Comparison of ENCODE assay signal across 1 cellular context in the genomic region with DNA sequence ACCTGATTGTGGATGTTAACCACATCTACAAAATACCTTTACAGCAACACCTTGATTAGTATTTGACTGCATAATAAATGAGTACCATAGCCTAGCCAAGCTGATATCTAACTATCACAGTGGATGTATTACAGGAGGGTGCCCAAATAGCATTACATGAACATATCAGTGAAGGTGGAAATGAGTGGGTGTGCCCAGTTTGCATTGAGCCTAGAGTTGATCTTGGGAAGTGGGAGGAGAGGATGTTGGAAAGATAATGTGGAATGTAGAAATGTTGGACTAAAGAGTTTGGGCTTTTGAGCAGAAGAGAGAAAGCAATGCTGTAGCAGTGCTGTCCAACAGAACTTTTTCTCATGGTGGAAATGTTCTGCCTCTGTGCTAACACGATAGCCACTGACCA.
TF ChIP-seq lines count a peak whose summit lies in the region.

No MANE protein-coding gene starts in this region.

TF ChIP-seq in K562, 482 proteins besides CTCF, POLR2A, EP300 and RAD21 (continued from another document):
- TF ChIP-seq, protein P1, sequence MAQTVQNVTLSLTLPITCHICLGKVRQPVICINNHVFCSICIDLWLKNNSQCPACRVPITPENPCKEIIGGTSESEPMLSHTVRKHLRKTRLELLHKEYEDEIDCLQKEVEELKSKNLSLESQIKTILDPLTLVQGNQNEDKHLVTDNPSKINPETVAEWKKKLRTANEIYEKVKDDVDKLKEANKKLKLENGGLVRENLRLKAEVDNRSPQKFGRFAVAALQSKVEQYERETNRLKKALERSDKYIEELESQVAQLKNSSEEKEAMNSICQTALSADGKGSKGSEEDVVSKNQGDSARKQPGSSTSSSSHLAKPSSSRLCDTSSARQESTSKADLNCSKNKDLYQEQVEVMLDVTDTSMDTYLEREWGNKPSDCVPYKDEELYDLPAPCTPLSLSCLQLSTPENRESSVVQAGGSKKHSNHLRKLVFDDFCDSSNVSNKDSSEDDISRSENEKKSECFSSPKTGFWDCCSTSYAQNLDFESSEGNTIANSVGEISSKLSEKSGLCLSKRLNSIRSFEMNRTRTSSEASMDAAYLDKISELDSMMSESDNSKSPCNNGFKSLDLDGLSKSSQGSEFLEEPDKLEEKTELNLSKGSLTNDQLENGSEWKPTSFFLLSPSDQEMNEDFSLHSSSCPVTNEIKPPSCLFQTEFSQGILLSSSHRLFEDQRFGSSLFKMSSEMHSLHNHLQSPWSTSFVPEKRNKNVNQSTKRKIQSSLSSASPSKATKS (CRISPR knock-in tag; IDR thresholded peaks at IDR 0.05) = no peak
- TF ChIP-seq, protein P2, sequence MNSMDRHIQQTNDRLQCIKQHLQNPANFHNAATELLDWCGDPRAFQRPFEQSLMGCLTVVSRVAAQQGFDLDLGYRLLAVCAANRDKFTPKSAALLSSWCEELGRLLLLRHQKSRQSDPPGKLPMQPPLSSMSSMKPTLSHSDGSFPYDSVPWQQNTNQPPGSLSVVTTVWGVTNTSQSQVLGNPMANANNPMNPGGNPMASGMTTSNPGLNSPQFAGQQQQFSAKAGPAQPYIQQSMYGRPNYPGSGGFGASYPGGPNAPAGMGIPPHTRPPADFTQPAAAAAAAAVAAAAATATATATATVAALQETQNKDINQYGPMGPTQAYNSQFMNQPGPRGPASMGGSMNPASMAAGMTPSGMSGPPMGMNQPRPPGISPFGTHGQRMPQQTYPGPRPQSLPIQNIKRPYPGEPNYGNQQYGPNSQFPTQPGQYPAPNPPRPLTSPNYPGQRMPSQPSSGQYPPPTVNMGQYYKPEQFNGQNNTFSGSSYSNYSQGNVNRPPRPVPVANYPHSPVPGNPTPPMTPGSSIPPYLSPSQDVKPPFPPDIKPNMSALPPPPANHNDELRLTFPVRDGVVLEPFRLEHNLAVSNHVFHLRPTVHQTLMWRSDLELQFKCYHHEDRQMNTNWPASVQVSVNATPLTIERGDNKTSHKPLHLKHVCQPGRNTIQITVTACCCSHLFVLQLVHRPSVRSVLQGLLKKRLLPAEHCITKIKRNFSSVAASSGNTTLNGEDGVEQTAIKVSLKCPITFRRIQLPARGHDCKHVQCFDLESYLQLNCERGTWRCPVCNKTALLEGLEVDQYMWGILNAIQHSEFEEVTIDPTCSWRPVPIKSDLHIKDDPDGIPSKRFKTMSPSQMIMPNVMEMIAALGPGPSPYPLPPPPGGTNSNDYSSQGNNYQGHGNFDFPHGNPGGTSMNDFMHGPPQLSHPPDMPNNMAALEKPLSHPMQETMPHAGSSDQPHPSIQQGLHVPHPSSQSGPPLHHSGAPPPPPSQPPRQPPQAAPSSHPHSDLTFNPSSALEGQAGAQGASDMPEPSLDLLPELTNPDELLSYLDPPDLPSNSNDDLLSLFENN (IDR thresholded peaks at IDR 0.05; ENCODE audit: low read depth in 2 of 2, low read length in 2 of 2) = no peak
- TF ChIP-seq EZH2 (IDR thresholded peaks at IDR 0.05; ENCODE audit: borderline replicate concordance, low read depth, low read length) = no peak
